Comparison of ENCODE assay signal across 8 cellular contexts in the genomic region with DNA sequence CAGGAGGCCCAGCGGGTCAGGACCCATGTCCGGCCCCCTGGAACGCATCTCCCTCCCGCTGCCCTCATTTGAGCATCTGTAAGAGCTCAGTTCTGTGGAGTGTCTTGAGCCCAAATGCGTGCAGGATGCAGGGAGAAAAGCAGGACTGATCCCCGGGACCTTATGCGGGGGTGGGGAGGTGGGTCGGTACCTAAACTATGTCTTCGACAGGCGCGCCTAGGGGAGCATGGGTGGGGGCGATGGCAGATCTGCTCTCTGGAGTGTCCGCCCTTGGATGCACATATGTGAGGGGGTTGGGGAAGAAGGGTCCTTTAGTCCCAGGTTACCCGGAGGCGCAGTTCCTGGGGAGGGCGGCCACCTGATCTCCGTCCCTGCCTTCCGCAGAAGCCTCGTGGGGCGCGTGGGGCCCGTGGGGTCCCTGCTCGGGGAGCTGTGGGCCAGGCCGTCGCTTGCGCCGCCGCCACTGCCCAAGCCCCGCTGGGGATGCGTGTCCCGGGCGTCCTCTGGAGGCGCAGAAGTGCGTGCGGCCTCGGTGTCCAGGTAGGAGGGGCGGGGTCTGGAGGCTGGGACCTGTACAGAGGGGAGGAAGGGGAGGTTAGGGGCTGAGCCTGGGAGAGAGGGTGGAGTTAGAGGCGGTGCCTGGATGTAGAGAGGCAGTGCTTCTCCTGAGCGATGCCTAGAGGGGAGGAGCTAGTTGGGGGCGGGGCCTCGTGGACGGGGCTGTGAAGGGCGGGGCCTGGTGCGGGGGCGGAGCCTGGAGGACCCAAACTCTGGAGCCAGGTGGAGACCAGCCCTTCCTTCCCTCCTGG. TPM values are rescaled to one million over a fixed set of nuclear protein-coding genes. Genes with fewer than 3 reads are reported as not detected.
DNase-seq lines count a peak whose midpoint lies in the region; ATAC-seq, FAIRE-seq and TF ChIP-seq lines count a peak whose summit lies in the region.

No MANE protein-coding gene starts in this region.

- intact Hi-C loops in activated CD4-positive, alpha-beta T cell treated with anti-CD3 and anti-CD28 coated beads, Interleukin-2, amount 10 ng/mL, durations not matched to agents 24 days and 14 days (cut with micrococcal nuclease): no loop called here

- peaks cover 3% of the 10 kb centered on the region for H3K36me3 Mint-ChIP-seq in activated CD4-positive, alpha-beta T cell treated with anti-CD3 and anti-CD28 coated beads, Interleukin-2, amount 10 ng/mL, durations not matched to agents 24 days and 14 days (ENCODE audit: low read depth)
- H3K36me3 Mint-ChIP-seq in chondrocyte (ENCODE audit: low read depth): no peaks in the 10 kb centered on the region

- peaks cover 52% of the 10 kb centered on the region for H3K27me3 ChIP-seq in neutrophil

- in situ Hi-C loops in G401 (cut with HindIII; ENCODE audit: low sequenced_read_pairs): no loop called here

- H3K27me3 Mint-ChIP-seq in activated CD4-positive, alpha-beta T cell treated with anti-CD3 and anti-CD28 coated beads, Interleukin-2, amount 10 ng/mL, durations not matched to agents 24 days and 14 days: peaks cover 17% of the 10 kb centered on the region
- H3K27me3 Mint-ChIP-seq in chondrocyte (ENCODE audit: low read depth): peaks cover 3% of the 10 kb centered on the region

- FAIRE-seq in urothelium cell line (lab: Jason Lieb, UNC): no peak

- peaks cover 43 to 46% of the 10 kb centered on the region in 2 experiments for H3K4me1 ChIP-seq in neutrophil (ENCODE audit: control insufficient read depth in 1 of 2, insufficient read depth in 1 of 2, low read depth in 1 of 2, low read length in 1 of 2)

- H3K4me3 ChIP-seq in neutrophil (ENCODE audit: low read depth in 1 of 2, low read length in 1 of 2): peak overlapping the region; percentile 62 to 64

- peak; percentile 57 for ATAC-seq in HG03521 (IDR thresholded peaks at IDR 0.05; ENCODE audit: unreplicated experiment)

- H3K9me3 Mint-ChIP-seq in activated CD4-positive, alpha-beta T cell treated with anti-CD3 and anti-CD28 coated beads, Interleukin-2, amount 10 ng/mL, durations not matched to agents 24 days and 14 days: no peaks in the 10 kb centered on the region
- H3K9me3 Mint-ChIP-seq in chondrocyte (ENCODE audit: low read depth): no peaks in the 10 kb centered on the region

- no peaks in the 10 kb centered on the region for H3K36me3 ChIP-seq in neutrophil

- H3K27ac Mint-ChIP-seq in activated CD4-positive, alpha-beta T cell treated with anti-CD3 and anti-CD28 coated beads, Interleukin-2, amount 10 ng/mL, durations not matched to agents 24 days and 14 days: peak overlapping the region; percentile 65
- H3K27ac Mint-ChIP-seq in chondrocyte (ENCODE audit: unreplicated experiment): no peak overlapping the region

- H3K27ac ChIP-seq in neutrophil: peak overlapping the region; percentile 44

- TF ChIP-seq CTCF in neutrophil (IDR thresholded peaks at IDR 0.05): no peak
- no peak for TF ChIP-seq CTCF in chondrocyte (IDR thresholded peaks at IDR 0.05)

- no peaks in the 10 kb centered on the region for H3K9me3 ChIP-seq in neutrophil

- peak overlapping the region; percentile 74 for H3K4me3 Mint-ChIP-seq in activated CD4-positive, alpha-beta T cell treated with anti-CD3 and anti-CD28 coated beads, Interleukin-2, amount 10 ng/mL, durations not matched to agents 24 days and 14 days
- H3K4me3 Mint-ChIP-seq in chondrocyte (ENCODE audit: unreplicated experiment): no peak overlapping the region

- DNase-seq in DMS53 (lab: John Stamatoyannopoulos, UW) (peak; percentile 92), urothelium cell line (ENCODE audit: low spot score) (peak; percentile 37), G401 (ENCODE audit: low spot score) (no peak), chondrocyte (ENCODE audit: low spot score) (no peak)
- DNase-seq in activated CD4-positive, alpha-beta T cell treated with anti-CD3 and anti-CD28 coated beads, Interleukin-2, amount 10 ng/mL, durations not matched to agents 24 days and 14 days: peak; percentile 92
- DNase-seq in effector CD4-positive, alpha-beta T cell: peak; percentile 63

- peaks cover 16% of the 10 kb centered on the region for H3K4me1 Mint-ChIP-seq in activated CD4-positive, alpha-beta T cell treated with anti-CD3 and anti-CD28 coated beads, Interleukin-2, amount 10 ng/mL, durations not matched to agents 24 days and 14 days
- peaks cover 10% of the 10 kb centered on the region for H3K4me1 Mint-ChIP-seq in chondrocyte (ENCODE audit: low read depth)

RNA-seq across cellular contexts. Expression of gene CILP2, which starts 2.8 kb away (rescaled TPM):
- 0.14 TPM in 2 replicates for total RNA-seq in activated CD4-positive, alpha-beta T cell treated with anti-CD3 and anti-CD28 coated beads, Interleukin-2, amount 10 ng/mL, durations not matched to agents 24 days and 14 days
- total RNA-seq in G401 (2014; rRNA removed; shearing (Covaris generic)): 0.12 and 0.37 TPM in 2 replicates
- 5.8 to 12.7 TPM (median 11.7 TPM) in 3 replicates for total RNA-seq in chondrocyte

RNA-seq across cellular contexts. Expression of gene YJEFN3, which starts 12.2 kb away (rescaled TPM):
- total RNA-seq in activated CD4-positive, alpha-beta T cell treated with anti-CD3 and anti-CD28 coated beads, Interleukin-2, amount 10 ng/mL, durations not matched to agents 24 days and 14 days: 11.4 and 14.6 TPM in 2 replicates
- total RNA-seq in G401 (2014; rRNA removed; shearing (Covaris generic)): 0.37 TPM in 2 replicates
- 3.6 to 5.3 TPM (median 4.0 TPM) in 3 replicates for total RNA-seq in chondrocyte

RNA-seq across cellular contexts. Expression of gene NDUFA13, which starts 24.9 kb away (rescaled TPM):
- total RNA-seq in activated CD4-positive, alpha-beta T cell treated with anti-CD3 and anti-CD28 coated beads, Interleukin-2, amount 10 ng/mL, durations not matched to agents 24 days and 14 days: 370 and 391 TPM in 2 replicates
- 182 and 261 TPM in 2 replicates for total RNA-seq in G401 (2014; rRNA removed; shearing (Covaris generic))
- total RNA-seq in chondrocyte: 313 to 316 TPM (median 313 TPM) in 3 replicates

RNA-seq across cellular contexts. Expression of gene TSSK6, which starts 25.6 kb away (rescaled TPM):
- 3.3 and 4.4 TPM in 2 replicates for total RNA-seq in activated CD4-positive, alpha-beta T cell treated with anti-CD3 and anti-CD28 coated beads, Interleukin-2, amount 10 ng/mL, durations not matched to agents 24 days and 14 days
- total RNA-seq in G401 (2014; rRNA removed; shearing (Covaris generic)): 2.4 and 8.3 TPM in 2 replicates
- total RNA-seq in chondrocyte: 1.3 to 1.8 TPM (median 1.4 TPM) in 3 replicates

Comparison
In these comparisons a context has a peak if more than half of its experiments do, and no peak if none do; other contexts are left out.
1. DNase-seq: peak in DMS53 (single experiment), activated CD4-positive, alpha-beta T cell treated with anti-CD3 and anti-CD28 coated beads, Interleukin-2, amount 10 ng/mL, durations not matched to agents 24 days and 14 days (single experiment), effector CD4-positive, alpha-beta T cell (single experiment) and urothelium cell line (single experiment); none in G401 (single experiment) and chondrocyte (single experiment).